15 cellular contexts compared by ENCODE assay signal in genomic region chr10:96413151-96413787, GRCh38. TPM values are rescaled to one million over a fixed set of nuclear protein-coding genes. Genes with fewer than 3 reads are reported as not detected.
DNase-seq lines count a peak whose midpoint lies in the region; ATAC-seq and TF ChIP-seq lines count a peak whose summit lies in the region.
"Had no signal": no experiment of that assay in that cellular context is flagged by ENCODE, and none has a peak within 500 bp of the region (broad histone marks: within the 10 kb centered on the region; RNA-seq: fewer than 3 reads in every experiment).

No MANE protein-coding gene starts in this region.

- peaks cover 48% of the 10 kb centered on the region for H3K27me3 ChIP-seq in A673 (replicated peaks; ENCODE audit: insufficient read depth, low read depth, low read length, poor library complexity)
- H3K27me3 ChIP-seq in right cardiac atrium (ENCODE audit: control insufficient read depth, insufficient read depth): no peaks in the 10 kb centered on the region

- H3K4me3 Mint-ChIP-seq in stimulated activated naive B cell treated with anti-CD40 and anti-IgM and Interleukin-4, amounts not matched to agents 10 μg/mL and 1 μg/mL and 100 μg/mL, for 72 hours: no peak overlapping the region
- H3K4me3 Mint-ChIP-seq: activated naive CD8-positive, alpha-beta T cell had no signal

- 49% methylated on average over 13 of the region's 13 CpGs for WGBS in right cardiac atrium

- no TSS peak for BruUV-seq in A673 (replicated peaks; lab: Mats Ljungman, UMichigan)

- peak; percentile 58 to 68 for ATAC-seq in right cardiac atrium
- ATAC-seq in stimulated activated naive B cell treated with anti-CD40 and anti-IgM and Interleukin-4, amounts not matched to agents 10 μg/mL and 1 μg/mL and 100 μg/mL, for 72 hours (replicated peaks): no peak

- no peaks in the 10 kb centered on the region for H3K4me1 Mint-ChIP-seq in stimulated activated naive B cell treated with anti-CD40 and anti-IgM and Interleukin-4, amounts not matched to agents 10 μg/mL and 1 μg/mL and 100 μg/mL, for 72 hours

- POLR2A ChIA-PET in A673 (lab: Charles Lee; ENCODE audit: low non-redundant PET): no interaction called here

- H3K27ac ChIP-seq in A673 (ENCODE audit: low read depth, low read length, poor library complexity, severe bottlenecking) (no peak overlapping the region), right cardiac atrium (ENCODE audit: low read length) (no peak overlapping the region)
- H3K27ac ChIP-seq: neutrophil had no signal

- no peaks in the 10 kb centered on the region for H3K9me3 Mint-ChIP-seq in stimulated activated naive B cell treated with anti-CD40 and anti-IgM and Interleukin-4, amounts not matched to agents 10 μg/mL and 1 μg/mL and 100 μg/mL, for 72 hours

- peak; percentile 51 for TF ChIP-seq CTCF in A673 (conservative IDR thresholded peaks at IDR 0.05; ENCODE audit: low read depth, low read length)
- TF ChIP-seq CTCF in GM12875 (IDR thresholded peaks at IDR 0.05; ENCODE audit: borderline replicate concordance, insufficient read depth, low read depth, low read length): peak; percentile 40; the same call in 1 of the 2 replicates

- H3K36me3 Mint-ChIP-seq in stimulated activated naive B cell treated with anti-CD40 and anti-IgM and Interleukin-4, amounts not matched to agents 10 μg/mL and 1 μg/mL and 100 μg/mL, for 72 hours: no peaks in the 10 kb centered on the region
- H3K36me3 Mint-ChIP-seq: activated naive CD8-positive, alpha-beta T cell had no signal

- H3K4me3 ChIP-seq in A673 (ENCODE audit: low read depth, low read length, poor library complexity, severe bottlenecking) (no peak overlapping the region), GM12875 (ENCODE audit: low read depth, low read length) (no peak overlapping the region), right cardiac atrium (ENCODE audit: low read length) (no peak overlapping the region)

- DNase-seq in A673 (ENCODE audit: low spot score) (no peak), astrocyte of the hippocampus (ENCODE audit: low read depth, low spot score) (peak; percentile 37), right cardiac atrium (peak in 1 of 3 donors; percentile 59), CD1c-positive myeloid dendritic cell (ENCODE audit: extremely low spot score) (no peak), AG20443 (ENCODE audit: low spot score) (no peak), NCI-H2227 treated with DMSO at 0.1 percent for 48 hours (lab: John Stamatoyannopoulos, UW) (no peak)
- DNase-seq in stimulated activated naive B cell treated with anti-CD40 and anti-IgM and Interleukin-4, amounts not matched to agents 10 μg/mL and 1 μg/mL and 100 μg/mL, for 72 hours: no peak
- DNase-seq: NCI-H2081, T-helper 2 cell had no signal

- H3K4me1 ChIP-seq in A673 (ENCODE audit: insufficient read depth, low read length, poor library complexity, severe bottlenecking): peaks cover 5% of the 10 kb centered on the region
- H3K4me1 ChIP-seq in right cardiac atrium (ENCODE audit: control insufficient read depth, insufficient read depth, low read length): peaks cover 4% of the 10 kb centered on the region

- no peak overlapping the region for H3K27ac Mint-ChIP-seq in stimulated activated naive B cell treated with anti-CD40 and anti-IgM and Interleukin-4, amounts not matched to agents 10 μg/mL and 1 μg/mL and 100 μg/mL, for 72 hours
- H3K27ac Mint-ChIP-seq: activated naive CD8-positive, alpha-beta T cell had no signal

- CTCF ChIA-PET in A673 (lab: Charles Lee): no interaction called here

- intact Hi-C loops in A673 (cut with micrococcal nuclease; ENCODE audit: unreplicated experiment): no loop called here
- intact Hi-C loops in right cardiac atrium (cut with DNase I): no loop called here

- no peaks in the 10 kb centered on the region for H3K36me3 ChIP-seq in A673 (ENCODE audit: insufficient read depth, low read length, poor library complexity, severe bottlenecking)
- H3K36me3 ChIP-seq: neutrophil had no signal

- H3K9me3 ChIP-seq in A673 (ENCODE audit: low read depth, low read length, poor library complexity, severe bottlenecking): no peaks in the 10 kb centered on the region
- no peaks in the 10 kb centered on the region for H3K9me3 ChIP-seq in right cardiac atrium (ENCODE audit: control insufficient read depth, low read length)
- H3K9me3 ChIP-seq: neutrophil had no signal

- H3K27me3 Mint-ChIP-seq in stimulated activated naive B cell treated with anti-CD40 and anti-IgM and Interleukin-4, amounts not matched to agents 10 μg/mL and 1 μg/mL and 100 μg/mL, for 72 hours: peaks cover 16 to 19% of the 10 kb centered on the region in 2 donors

RNA-seq across cellular contexts. Expression of gene OPALIN, which starts 54.5 kb away (rescaled TPM):
- total RNA-seq in A673 (2021): not detected in 2 replicates
- not detected for total RNA-seq in right cardiac atrium
- polyA plus RNA-seq in right cardiac atrium: not detected
- total RNA-seq: activated CD8-positive, alpha-beta memory T cell treated with anti-CD3 and anti-CD28 coated beads for 36 hours; liver had no signal
- polyA plus RNA-seq: BJ, liver had no signal

Comparison
In these comparisons a context has a peak if more than half of its experiments do, and no peak if none do; other contexts are left out.
1. ATAC-seq: peak in right cardiac atrium (2 of 2); none in stimulated activated naive B cell treated with anti-CD40 and anti-IgM and Interleukin-4, amounts not matched to agents 10 μg/mL and 1 μg/mL and 100 μg/mL, for 72 hours (0 of 2).